Comparison of ENCODE assay signal across 8 cellular contexts in the genomic region with DNA sequence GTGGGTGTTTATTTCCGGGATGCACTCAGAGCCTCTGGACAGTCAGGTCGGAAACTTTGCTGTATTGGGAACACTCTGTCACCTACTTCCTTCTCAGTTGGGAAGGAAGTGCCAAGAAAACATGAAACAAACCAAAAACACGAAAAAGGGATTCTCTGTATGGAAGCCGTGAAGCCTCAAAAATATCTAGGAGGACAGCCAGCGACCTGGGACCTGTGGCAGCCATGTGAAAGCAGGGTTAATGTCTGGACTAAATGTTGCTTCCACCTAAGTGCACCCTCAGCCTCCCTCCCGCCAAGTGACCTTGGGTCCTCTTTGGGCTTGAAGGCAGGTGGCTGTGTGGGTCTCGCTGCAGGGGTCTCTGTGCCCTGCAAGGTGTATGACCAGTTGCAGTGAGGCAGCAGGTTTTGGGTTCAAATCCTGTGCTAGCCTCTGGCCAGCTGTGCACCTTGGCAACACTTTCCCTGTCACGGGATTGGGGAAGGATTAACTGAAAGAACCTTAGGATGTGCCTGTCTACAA. TPM values are rescaled to one million over a fixed set of nuclear protein-coding genes. Genes with fewer than 3 reads are reported as not detected.
DNase-seq lines count a peak whose midpoint lies in the region; ATAC-seq, FAIRE-seq and TF ChIP-seq lines count a peak whose summit lies in the region.

No MANE protein-coding gene starts in this region.

- intact Hi-C loops in left ventricle myocardium inferior (cut with micrococcal nuclease) = no loop called here
- intact Hi-C loops in left ventricle myocardium superior (cut with micrococcal nuclease) = loop anchor here (2.0 kb wide), 1 partner anchor 57 kb away; no protein-coding TSS in a partner anchor
- intact Hi-C loops in K562 (cut with micrococcal nuclease) = loop anchor here (2.0 to 5.0 kb wide), 2 partner anchors 27 to 60 kb away; partner anchors contain the start of genes AP5S1 and CENPB
- intact Hi-C loops in lower leg skin (cut with DNase I; ENCODE audit: low total_unique reads) = no loop called here
- intact Hi-C loops in transverse colon (cut with DNase I; ENCODE audit: low total_unique reads) = no loop called here

- POLR2A ChIA-PET in K562 (lab: Yijun Ruan, JAX) = interaction anchor here (0.6 to 1.0 kb wide), 2 partner anchors 27 to 69 kb away, joined by 3 read pairs; no protein-coding TSS in a partner anchor

- ATAC-seq in left ventricle myocardium superior (no peak), K562 (no peak), HG03432 (IDR thresholded peaks at IDR 0.05; ENCODE audit: unreplicated experiment) (no peak)

- TF ChIP-seq EP300 in K562 (IDR thresholded peaks at IDR 0.05; ENCODE audit: low read length) = no peak
- no peak for TF ChIP-seq EP300 in transverse colon (IDR thresholded peaks at IDR 0.05; ENCODE audit: low read depth)

- H3K4me1 ChIP-seq in left ventricle myocardium inferior (peaks cover 43% of the 10 kb centered on the region), K562 (replicated peaks in 1 of 2; ENCODE audit: control insufficient read depth in 2 of 2, insufficient read depth in 2 of 2, low read length in 2 of 2) (peaks cover 28 to 39% of the 10 kb centered on the region in 2 experiments; a peak in 4 of 5 replicates), transverse colon (peaks cover 17 to 55% (median 36%) of the 10 kb centered on the region in 4 donors)

- H3K4me2 ChIP-seq in K562 (ENCODE audit: insufficient read depth, low read length) = peak overlapping the region; percentile 91

- H3K4me3 ChIP-seq in left ventricle myocardium inferior (peak overlapping the region; percentile 100), K562 (peak overlapping the region; percentile 81), lower leg skin (ENCODE audit: low read depth, poor library complexity, severe bottlenecking) (peak overlapping the region; percentile 71), transverse colon (peak overlapping the region; percentile 75 to 89 (median 84))

- no peak for TF ChIP-seq POLR2A in K562 (conservative IDR thresholded peaks at IDR 0.05)
- no peak for TF ChIP-seq POLR2A in lower leg skin (IDR thresholded peaks at IDR 0.05)
- no peak for TF ChIP-seq POLR2A in transverse colon (IDR thresholded peaks at IDR 0.05)

- no peak for TF ChIP-seq RAD21 in K562 (CRISPR knock-in tag; conservative IDR thresholded peaks at IDR 0.05 in 1 of 2, IDR thresholded peaks at IDR 0.05 in 1 of 2)

- H3K27me3 ChIP-seq in left ventricle myocardium inferior (ENCODE audit: low read depth) = no peaks in the 10 kb centered on the region
- no peaks in the 10 kb centered on the region for H3K27me3 ChIP-seq in K562 (ENCODE audit: control insufficient read depth in 2 of 2, insufficient read depth in 2 of 2, low read length in 2 of 2)
- no peaks in the 10 kb centered on the region for H3K27me3 ChIP-seq in transverse colon

- CTCF ChIA-PET in K562 (lab: Yijun Ruan, JAX; ENCODE audit: low intra/inter-chr PET ratio) = interaction anchor here (0.6 kb wide), 1 partner anchor 59 kb away, joined by 3 read pairs; no protein-coding TSS in a partner anchor

- no peaks in the 10 kb centered on the region for H4K20me1 ChIP-seq in K562 (replicated peaks; ENCODE audit: control insufficient read depth, insufficient read depth, low read length)

- peak overlapping the region; percentile 68 for H2AFZ ChIP-seq in K562 (ENCODE audit: low read depth, low read length)

- TF ChIP-seq CTCF in left ventricle myocardium inferior (IDR thresholded peaks at IDR 0.05; ENCODE audit: borderline replicate concordance) (no peak), K562 (IDR thresholded peaks at IDR 0.05 in 2 of 3, conservative IDR thresholded peaks at IDR 0.05 in 1 of 3; ENCODE audit: insufficient read depth in 2 of 3, low read depth in 1 of 3, low read length in 3 of 3) (no peak), lower leg skin (IDR thresholded peaks at IDR 0.05) (no peak), transverse colon (IDR thresholded peaks at IDR 0.05) (no peak)

- in situ Hi-C loops in K562 (cut with MboI) (no loop called here), transverse colon (cut with MboI; ENCODE audit: low pct_ligation_motif_present in 1 of 4, low pct_unique_long_range_greater_than_20kb in 1 of 4, low sequenced_read_pairs in 3 of 4) (no loop called here)

- DNase-seq in left ventricle myocardium inferior (no peak), left ventricle myocardium superior (no peak), K562 (ENCODE audit: extremely low read depth in 1 of 4, low spot score in 3 of 4) (no peak), lower leg skin (ENCODE audit: low spot score in 2 of 2) (no peak), transverse colon (no peak), DMS53 treated with DMSO at 0.1 percent for 48 hours (lab: John Stamatoyannopoulos, UW; ENCODE audit: unreplicated experiment) (no peak)
- DNase-seq in stimulated activated CD4-positive, alpha-beta T cell treated with anti-CD3 and anti-CD28 coated beads, Interleukin-4, amount 100 ng/mL, for 24 hours = no peak

- no peak for FAIRE-seq in K562 (lab: Jason Lieb, UNC)

- H3K9me1 ChIP-seq in K562 (ENCODE audit: control insufficient read depth, insufficient read depth, low read length) = no peaks in the 10 kb centered on the region

- H3K9me3 ChIP-seq in left ventricle myocardium inferior (replicated peaks) (no peaks in the 10 kb centered on the region), K562 (replicated peaks; ENCODE audit: control insufficient read depth, insufficient read depth, low read depth, low read length) (no peaks in the 10 kb centered on the region), transverse colon (no peaks in the 10 kb centered on the region)

- H3K36me3 ChIP-seq in left ventricle myocardium inferior (no peaks in the 10 kb centered on the region), K562 (ENCODE audit: control insufficient read depth, insufficient read depth, low read length) (peaks cover 16% of the 10 kb centered on the region; the same call in 2 of the 3 replicates), transverse colon (no peaks in the 10 kb centered on the region)

- H3K27ac ChIP-seq in left ventricle myocardium inferior (replicated peaks) (peak overlapping the region; percentile 99), K562 (ENCODE audit: extremely low read depth, low read depth, low read length) (peak overlapping the region; percentile 88), transverse colon (peak overlapping the region; percentile 89 to 95 (median 94))

- H3K79me2 ChIP-seq in K562 (ENCODE audit: control insufficient read depth, insufficient read depth, low read length) = peaks cover 28% of the 10 kb centered on the region

- WGBS in K562 (ENCODE audit: insufficient coverage, low coverage, missing lambda C conversion rate) = 16% methylated on average over 8 of the region's 8 CpGs
- 22 to 27% methylated on average over 8 of the region's 8 CpGs for WGBS in lower leg skin, 2 donors
- WGBS in transverse colon (ENCODE audit: low coverage in 1 of 2), 2 donors = 0 to 20% methylated on average over 3 to 8 of the region's 8 CpGs

- H3K9ac ChIP-seq in K562 (ENCODE audit: insufficient read depth in 1 of 2, low read depth in 2 of 2, low read length in 2 of 2) = peak overlapping the region; percentile 85 to 96

- TSS peak; percentile 80 for BruUV-seq in K562 (replicated peaks; lab: Mats Ljungman, UMichigan)

RNA-seq across cellular contexts. Expression of gene MAVS, which starts 0.8 kb away (rescaled TPM):
- total RNA-seq in left ventricle myocardium inferior = 44.9 TPM
- 34.8 TPM for total RNA-seq in left ventricle myocardium superior
- total RNA-seq in K562 (2011; cell fraction: chromatin; rRNA removed; ENCODE audit: low replicate concordance) = 23.5 and 38.9 TPM in 2 replicates
- 20.9 and 22.8 TPM in 2 replicates for total RNA-seq in K562 (2011; cell fraction: nucleolus; rRNA removed)
- total RNA-seq in K562 (2011; cell fraction: nucleoplasm; rRNA removed) = 25.7 and 37.2 TPM in 2 replicates
- 9.4 and 14.0 TPM in 2 replicates for total RNA-seq in K562 (2014; rRNA removed)
- total RNA-seq in K562 (2014; rRNA removed; fragmentation: Illumina TruSeq; extraction: Trizol) = 9.0 and 9.5 TPM in 2 replicates
- total RNA-seq in K562 (2015; rRNA removed; fragmentation: Illumina TruSeq; extraction: Trizol) = 11.9 and 12.3 TPM in 2 replicates
- 19.2 and 22.0 TPM in 2 replicates for total RNA-seq in K562 (2021)
- 11.3 and 17.5 TPM in 2 replicates for polyA plus RNA-seq in K562 (2011; rRNA removed)
- polyA plus RNA-seq in K562 (2011; cell fraction: cytosol; rRNA removed) = 10.9 and 13.6 TPM in 2 replicates
- polyA plus RNA-seq in K562 (2011; cell fraction: nucleus; rRNA removed) = 21.7 and 22.6 TPM in 2 replicates
- 12.3 and 15.3 TPM in 2 replicates for polyA plus RNA-seq in K562 (2012)
- polyA plus RNA-seq in K562 (2014; fragmentation: Illumina TruSeq; extraction: Trizol) = 14.3 and 14.5 TPM in 2 replicates
- polyA plus RNA-seq in K562 (2014; fragmentation: Nextera tagmentation; extraction: Ambion mirVana) = 1 to 10 TPM; 1.6 to 1.8 TPM
- 12.2 and 13.0 TPM in 2 replicates for polyA plus RNA-seq in K562 (2014; rRNA removed)
- 18.5 and 20.4 TPM in 2 replicates for polyA minus RNA-seq in K562 (2011; rRNA and poly(A)+ RNA removed)
- 13.2 and 15.6 TPM in 2 replicates for polyA minus RNA-seq in K562 (2011; cell fraction: cytosol; rRNA and poly(A)+ RNA removed)
- polyA minus RNA-seq in K562 (2011; cell fraction: nucleus; rRNA and poly(A)+ RNA removed) = 6.6 and 11.2 TPM in 2 replicates
- total RNA-seq in lower leg skin = 10 to 100 TPM; 17.2 to 28.2 (median 27.1) TPM
- 100 to 1,000 TPM in 1 of 4 donors, 10 to 100 TPM in 3; 70.3 to 104 (median 81.8) TPM for total RNA-seq in transverse colon

RNA-seq across cellular contexts. Expression of gene AP5S1, which starts 27.1 kb away (rescaled TPM):
- total RNA-seq in left ventricle myocardium inferior = 11.3 TPM
- 10.2 TPM for total RNA-seq in left ventricle myocardium superior
- 5.9 and 16.6 TPM in 2 replicates for total RNA-seq in K562 (2011; cell fraction: chromatin; rRNA removed; ENCODE audit: low replicate concordance)
- total RNA-seq in K562 (2011; cell fraction: nucleolus; rRNA removed) = 13.9 and 14.5 TPM in 2 replicates
- total RNA-seq in K562 (2011; cell fraction: nucleoplasm; rRNA removed) = 11.4 and 14.7 TPM in 2 replicates
- 8.8 and 12.4 TPM in 2 replicates for total RNA-seq in K562 (2014; rRNA removed)
- 2.1 and 2.6 TPM in 2 replicates for total RNA-seq in K562 (2014; rRNA removed; fragmentation: Illumina TruSeq; extraction: Trizol)
- 5.6 and 5.7 TPM in 2 replicates for total RNA-seq in K562 (2015; rRNA removed; fragmentation: Illumina TruSeq; extraction: Trizol)
- 8.4 and 8.5 TPM in 2 replicates for total RNA-seq in K562 (2021)
- 3.0 and 5.5 TPM in 2 replicates for polyA plus RNA-seq in K562 (2011; rRNA removed)
- 5.5 and 8.1 TPM in 2 replicates for polyA plus RNA-seq in K562 (2011; cell fraction: cytosol; rRNA removed)
- polyA plus RNA-seq in K562 (2011; cell fraction: nucleus; rRNA removed) = 4.9 TPM in 2 replicates
- 7.3 and 8.8 TPM in 2 replicates for polyA plus RNA-seq in K562 (2012)
- 4.4 and 7.7 TPM in 2 replicates for polyA plus RNA-seq in K562 (2014; fragmentation: Illumina TruSeq; extraction: Trizol)
- 1 to 10 TPM; 3.0 to 3.1 TPM for polyA plus RNA-seq in K562 (2014; fragmentation: Nextera tagmentation; extraction: Ambion mirVana)
- polyA plus RNA-seq in K562 (2014; rRNA removed) = 4.7 and 4.8 TPM in 2 replicates
- 2.5 and 3.7 TPM in 2 replicates for polyA minus RNA-seq in K562 (2011; rRNA and poly(A)+ RNA removed)
- 6.5 and 8.3 TPM in 2 replicates for polyA minus RNA-seq in K562 (2011; cell fraction: cytosol; rRNA and poly(A)+ RNA removed)
- polyA minus RNA-seq in K562 (2011; cell fraction: nucleus; rRNA and poly(A)+ RNA removed) = 4.0 and 4.6 TPM in 2 replicates
- 10 to 100 TPM in 2 of 4 donors, 1 to 10 TPM in 2; 7.7 to 16.8 (median 10.5) TPM for total RNA-seq in lower leg skin
- total RNA-seq in transverse colon = 10 to 100 TPM in 3 of 4 donors, 1 to 10 TPM in 1; 9.1 to 38.5 (median 17.0) TPM

RNA-seq across cellular contexts. Expression of gene PANK2, which starts 41.7 kb away (rescaled TPM):
- total RNA-seq in left ventricle myocardium inferior (16.4 TPM), left ventricle myocardium superior (17.4 TPM), K562 (2014; rRNA removed) (28.0 and 31.3 TPM in 2 replicates), K562 (2014; rRNA removed; fragmentation: Illumina TruSeq; extraction: Trizol) (43.5 and 50.4 TPM in 2 replicates), K562 (2015; rRNA removed; fragmentation: Illumina TruSeq; extraction: Trizol) (31.6 and 36.1 TPM in 2 replicates), K562 (2021) (29.2 and 34.2 TPM in 2 replicates), lower leg skin (10 to 100 TPM; 35.7 to 44.1 (median 42.3) TPM), transverse colon (10 to 100 TPM; 22.9 to 48.7 (median 38.2) TPM)
- 46.6 and 73.9 TPM in 2 replicates for total RNA-seq in K562 (2011; cell fraction: chromatin; rRNA removed; ENCODE audit: low replicate concordance)
- 27.2 and 30.0 TPM in 2 replicates for total RNA-seq in K562 (2011; cell fraction: nucleolus; rRNA removed)
- total RNA-seq in K562 (2011; cell fraction: nucleoplasm; rRNA removed) = 35.8 and 46.8 TPM in 2 replicates
- polyA plus RNA-seq in K562 (2011; rRNA removed) (39.0 and 39.3 TPM in 2 replicates), K562 (2014; fragmentation: Illumina TruSeq; extraction: Trizol) (28.5 and 31.4 TPM in 2 replicates), K562 (2014; fragmentation: Nextera tagmentation; extraction: Ambion mirVana) (10 to 100 TPM; 14.9 to 16.3 TPM), K562 (2014; rRNA removed) (25.3 and 29.4 TPM in 2 replicates)
- 7.9 and 27.3 TPM in 2 replicates for polyA plus RNA-seq in K562 (2011; cell fraction: cytosol; rRNA removed)
- polyA plus RNA-seq in K562 (2011; cell fraction: nucleus; rRNA removed) = 15.7 and 35.1 TPM in 2 replicates
- polyA plus RNA-seq in K562 (2012) = 22.7 and 40.6 TPM in 2 replicates
- polyA minus RNA-seq in K562 (2011; rRNA and poly(A)+ RNA removed) = 49.1 and 76.6 TPM in 2 replicates
- polyA minus RNA-seq in K562 (2011; cell fraction: cytosol; rRNA and poly(A)+ RNA removed) = 11.5 and 22.7 TPM in 2 replicates
- polyA minus RNA-seq in K562 (2011; cell fraction: nucleus; rRNA and poly(A)+ RNA removed) = 20.1 and 42.4 TPM in 2 replicates

RNA-seq across cellular contexts. Expression of gene CDC25B, which starts 51.4 kb away (rescaled TPM):
- 8.1 TPM for total RNA-seq in left ventricle myocardium inferior
- 7.5 TPM for total RNA-seq in left ventricle myocardium superior
- total RNA-seq in K562 (2011; cell fraction: chromatin; rRNA removed; ENCODE audit: low replicate concordance) = 36.8 and 73.0 TPM in 2 replicates
- 29.3 and 39.4 TPM in 2 replicates for total RNA-seq in K562 (2011; cell fraction: nucleolus; rRNA removed)
- total RNA-seq in K562 (2011; cell fraction: nucleoplasm; rRNA removed) = 29.4 and 38.9 TPM in 2 replicates
- total RNA-seq in K562 (2014; rRNA removed) = 11.5 and 16.1 TPM in 2 replicates
- 5.9 and 7.2 TPM in 2 replicates for total RNA-seq in K562 (2014; rRNA removed; fragmentation: Illumina TruSeq; extraction: Trizol)
- 7.8 and 9.3 TPM in 2 replicates for total RNA-seq in K562 (2015; rRNA removed; fragmentation: Illumina TruSeq; extraction: Trizol)
- total RNA-seq in K562 (2021) = 31.4 and 35.7 TPM in 2 replicates
- polyA plus RNA-seq in K562 (2011; rRNA removed) = 9.5 and 25.1 TPM in 2 replicates
- 23.7 and 24.0 TPM in 2 replicates for polyA plus RNA-seq in K562 (2011; cell fraction: cytosol; rRNA removed)
- 72.5 and 91.0 TPM in 2 replicates for polyA plus RNA-seq in K562 (2011; cell fraction: nucleus; rRNA removed)
- 30.3 and 35.0 TPM in 2 replicates for polyA plus RNA-seq in K562 (2012)
- polyA plus RNA-seq in K562 (2014; fragmentation: Illumina TruSeq; extraction: Trizol) = 25.8 and 30.6 TPM in 2 replicates
- polyA plus RNA-seq in K562 (2014; fragmentation: Nextera tagmentation; extraction: Ambion mirVana) = 1 to 10 TPM; 2.3 to 3.1 TPM
- 22.9 and 26.3 TPM in 2 replicates for polyA plus RNA-seq in K562 (2014; rRNA removed)
- 8.0 and 11.6 TPM in 2 replicates for polyA minus RNA-seq in K562 (2011; rRNA and poly(A)+ RNA removed)
- 14.5 and 27.7 TPM in 2 replicates for polyA minus RNA-seq in K562 (2011; cell fraction: cytosol; rRNA and poly(A)+ RNA removed)
- polyA minus RNA-seq in K562 (2011; cell fraction: nucleus; rRNA and poly(A)+ RNA removed) = 9.7 and 15.1 TPM in 2 replicates
- 10 to 100 TPM; 13.5 to 23.2 (median 18.5) TPM for total RNA-seq in lower leg skin
- total RNA-seq in transverse colon = 10 to 100 TPM; 14.1 to 89.4 (median 39.5) TPM

Comparison
In these comparisons a context has a peak if more than half of its experiments do, and no peak if none do; other contexts are left out.
1. intact Hi-C loops: an anchor here in left ventricle myocardium superior (2.0 kb wide) and K562 (2.0 to 5.0 kb wide); none called in left ventricle myocardium inferior, lower leg skin and transverse colon.